In genomic region chr1:24934300-24935195, GRCh38 we compare ENCODE assay signal across 1 cellular context.
TF ChIP-seq lines count a peak whose summit lies in the region.

No MANE protein-coding gene starts in this region.

TF ChIP-seq in HepG2, 621 proteins besides CTCF, POLR2A, EP300 and RAD21:
- TF ChIP-seq U2AF2 (IDR thresholded peaks at IDR 0.05; ENCODE audit: low read depth, low read length): no peak
- TF ChIP-seq ZNF629 (CRISPR knock-in tag; conservative IDR thresholded peaks at IDR 0.05): peak; percentile 81
TF ChIP-seq in HepG2: peak in this region for 1.
